ENCODE assay signal across 19 cellular contexts in genomic region chr20:45090481-45090880, GRCh38. TPM values are rescaled to one million over a fixed set of nuclear protein-coding genes. Genes with fewer than 3 reads are reported as not detected.
DNase-seq lines count a peak whose midpoint lies in the region; ATAC-seq lines count a peak whose summit lies in the region.
"Had no signal": no experiment of that assay in that cellular context is flagged by ENCODE, and none has a peak within 500 bp of the region (broad histone marks: within the 10 kb centered on the region; RNA-seq: fewer than 3 reads in every experiment).

No MANE protein-coding gene starts in this region.

- no peak overlapping the region for H3K14ac ChIP-seq in mesenchymal stem cell (ENCODE audit: low read length in 2 of 2)

- no peak overlapping the region for H3K4ac ChIP-seq in mesenchymal stem cell (ENCODE audit: low read depth in 1 of 2, low read length in 2 of 2)

- no peak overlapping the region for H3K18ac ChIP-seq in mesenchymal stem cell (ENCODE audit: low read depth in 1 of 2, low read length in 2 of 2)

- no peak overlapping the region for H4K8ac ChIP-seq in mesenchymal stem cell (ENCODE audit: low read length)

- 79% methylated on average over 3 of the region's 3 CpGs for WGBS in mesenchymal stem cell

- ATAC-seq in activated T-cell treated with anti-CD3 and anti-CD28 coated beads, Interleukin-2, amount 50 U/mL, for 72 hours (replicated peaks in 1 of 2): no peak
- ATAC-seq in activated T-cell treated with anti-CD3 and anti-CD28 coated beads, Interleukin-2, amount 50 U/mL, for 4 hours: no peak
- ATAC-seq in GM19351 (IDR thresholded peaks at IDR 0.05; ENCODE audit: unreplicated experiment) (no peak), HG03175 (IDR thresholded peaks at IDR 0.05; ENCODE audit: unreplicated experiment) (no peak)
- ATAC-seq: GM12878 had no signal

- H3K9me3 Mint-ChIP-seq in activated T-cell treated with anti-CD3 and anti-CD28 coated beads, Interleukin-2, amount 50 U/mL, for 72 hours: no peaks in the 10 kb centered on the region
- H3K9me3 Mint-ChIP-seq in activated T-cell treated with anti-CD3 and anti-CD28 coated beads, Interleukin-2, amount 50 U/mL, for 4 hours: no peaks in the 10 kb centered on the region

- H3K9me3 ChIP-seq in adipocyte (ENCODE audit: control insufficient read depth, low read length): no peaks in the 10 kb centered on the region
- no peaks in the 10 kb centered on the region for H3K9me3 ChIP-seq in mesenchymal stem cell (ENCODE audit: control insufficient read depth, low read length)
- H3K9me3 ChIP-seq: Caco-2, HAP-1 had no signal

- no peak overlapping the region for H3K4me2 ChIP-seq in mesenchymal stem cell (ENCODE audit: low read length, poor library complexity, severe bottlenecking)

- H2BK120ac ChIP-seq in mesenchymal stem cell (ENCODE audit: low read depth, low read length): no peak overlapping the region

- DNase-seq in activated T-cell treated with anti-CD3 and anti-CD28 coated beads, Interleukin-2, amount 50 U/mL, for 72 hours: no peak
- DNase-seq in activated T-cell treated with anti-CD3 and anti-CD28 coated beads, Interleukin-2, amount 50 U/mL, for 4 hours: no peak
- peak; percentile 23 for DNase-seq in adipocyte (ENCODE audit: low read depth)
- no peak for DNase-seq in mesenchymal stem cell
- DNase-seq in NCI-H524 (lab: John Stamatoyannopoulos, UW): no peak
- DNase-seq in SK-N-DZ (ENCODE audit: low spot score): no peak
- DNase-seq: 8988T, Caco-2, NCI-H1436, NCI-H2029 treated with DMSO at 0.1 percent for 48 hours, NCI-H524 treated with DMSO at 0.1 percent for 48 hours, RPMI8226 had no signal

- H3K27me3 Mint-ChIP-seq in activated T-cell treated with anti-CD3 and anti-CD28 coated beads, Interleukin-2, amount 50 U/mL, for 72 hours (ENCODE audit: low read depth): no peaks in the 10 kb centered on the region
- no peaks in the 10 kb centered on the region for H3K27me3 Mint-ChIP-seq in activated T-cell treated with anti-CD3 and anti-CD28 coated beads, Interleukin-2, amount 50 U/mL, for 4 hours (ENCODE audit: low read depth)

- no peaks in the 10 kb centered on the region for H3K79me1 ChIP-seq in mesenchymal stem cell (replicated peaks; ENCODE audit: low read length, poor library complexity, severe bottlenecking)

- no peaks in the 10 kb centered on the region for H3K27me3 ChIP-seq in adipocyte (replicated peaks; ENCODE audit: control insufficient read depth, insufficient read depth, low read length)
- no peaks in the 10 kb centered on the region for H3K27me3 ChIP-seq in mesenchymal stem cell (ENCODE audit: control insufficient read depth in 1 of 2, insufficient read depth in 1 of 2, low read length in 2 of 2)

- no peaks in the 10 kb centered on the region for H3K36me3 ChIP-seq in adipocyte (ENCODE audit: control insufficient read depth, insufficient read depth, low read length, severe bottlenecking)
- H3K36me3 ChIP-seq in mesenchymal stem cell (ENCODE audit: control insufficient read depth in 1 of 2, insufficient read depth in 2 of 2, low read depth in 1 of 2, low read length in 2 of 2): no peaks in the 10 kb centered on the region
- H3K36me3 ChIP-seq: HAP-1 had no signal

- H3K36me3 Mint-ChIP-seq in activated T-cell treated with anti-CD3 and anti-CD28 coated beads, Interleukin-2, amount 50 U/mL, for 72 hours (ENCODE audit: insufficient read depth in 2 of 2): peaks cover 5 to 17% of the 10 kb centered on the region in 2 donors
- peaks cover 25% of the 10 kb centered on the region for H3K36me3 Mint-ChIP-seq in activated T-cell treated with anti-CD3 and anti-CD28 coated beads, Interleukin-2, amount 50 U/mL, for 4 hours (ENCODE audit: insufficient read depth)

- H3K27ac ChIP-seq in mesenchymal stem cell (ENCODE audit: low read length, poor library complexity, severe bottlenecking): peak overlapping the region; percentile 12

- H3K23ac ChIP-seq in mesenchymal stem cell (ENCODE audit: low read length in 2 of 2): no peak overlapping the region

- no peak overlapping the region for H2BK12ac ChIP-seq in mesenchymal stem cell (ENCODE audit: low read length in 2 of 2)

- H3K4me3 ChIP-seq in adipocyte (ENCODE audit: low read length) (no peak overlapping the region), mesenchymal stem cell (ENCODE audit: insufficient read depth in 1 of 2, low read depth in 1 of 2, low read length in 2 of 2) (no peak overlapping the region)
- H3K4me3 ChIP-seq: GM12878, HAP-1 had no signal

- H3K27ac Mint-ChIP-seq in activated T-cell treated with anti-CD3 and anti-CD28 coated beads, Interleukin-2, amount 50 U/mL, for 72 hours: peak overlapping the region; percentile 19
- H3K27ac Mint-ChIP-seq: CD14-positive monocyte had no signal

- H2AFZ ChIP-seq in mesenchymal stem cell (ENCODE audit: low read depth, low read length): no peak overlapping the region

- H3K4me1 ChIP-seq in adipocyte (ENCODE audit: control insufficient read depth, insufficient read depth, low read length) (peaks cover 11% of the 10 kb centered on the region), mesenchymal stem cell (ENCODE audit: control insufficient read depth, insufficient read depth, low read depth, low read length) (no peaks in the 10 kb centered on the region)
- H3K4me1 ChIP-seq: Caco-2, HAP-1 had no signal

- no peak overlapping the region for H2AK5ac ChIP-seq in mesenchymal stem cell (ENCODE audit: low read length, severe bottlenecking)

- H3K4me3 Mint-ChIP-seq in activated T-cell treated with anti-CD3 and anti-CD28 coated beads, Interleukin-2, amount 50 U/mL, for 72 hours: no peak overlapping the region
- H3K4me3 Mint-ChIP-seq in activated T-cell treated with anti-CD3 and anti-CD28 coated beads, Interleukin-2, amount 50 U/mL, for 4 hours: no peak overlapping the region
- H3K4me3 Mint-ChIP-seq: CD14-positive monocyte had no signal

- no peak overlapping the region for H4K91ac ChIP-seq in mesenchymal stem cell (ENCODE audit: low read length)

- H2BK5ac ChIP-seq in mesenchymal stem cell (ENCODE audit: low read depth, low read length, poor library complexity, severe bottlenecking): no peak overlapping the region

- H3K9ac ChIP-seq in adipocyte (ENCODE audit: low read length) (no peak overlapping the region), mesenchymal stem cell (ENCODE audit: low read length) (no peak overlapping the region)

- peaks cover under 1% of the 10 kb centered on the region for H3K4me1 Mint-ChIP-seq in activated T-cell treated with anti-CD3 and anti-CD28 coated beads, Interleukin-2, amount 50 U/mL, for 72 hours (ENCODE audit: low read depth)
- peaks cover 3% of the 10 kb centered on the region for H3K4me1 Mint-ChIP-seq in activated T-cell treated with anti-CD3 and anti-CD28 coated beads, Interleukin-2, amount 50 U/mL, for 4 hours (ENCODE audit: low read depth)

- no peak overlapping the region for H2BK15ac ChIP-seq in mesenchymal stem cell (ENCODE audit: low read depth, poor library complexity, severe bottlenecking)

RNA-seq across cellular contexts. Expression of gene KCNS1, which starts 10.4 kb away (rescaled TPM):
- total RNA-seq in activated T-cell treated with anti-CD3 and anti-CD28 coated beads, Interleukin-2, amount 50 U/mL, for 72 hours: under 1 TPM; 0.23 to 0.58 TPM
- under 1 TPM; 0.13 to 0.37 (median 0.16) TPM for total RNA-seq in activated T-cell treated with anti-CD3 and anti-CD28 coated beads, Interleukin-2, amount 50 U/mL, for 4 hours
- 0.03 TPM for polyA plus RNA-seq in mesenchymal stem cell (2013, experiment 1 of 2)
- polyA plus RNA-seq in mesenchymal stem cell (2013, experiment 2 of 2): 0.01 TPM
- polyA plus RNA-seq in SK-N-DZ (2014; cell fraction: cytosol; rRNA removed): 0.05 TPM in 1 of 2 replicates, not detected in the other
- polyA plus RNA-seq in SK-N-DZ (2014; cell fraction: nucleus; rRNA removed): 0.04 TPM in 1 of 2 replicates, not detected in the other
- total RNA-seq: GM12878, HT1080, OCI-LY7 had no signal
- polyA plus RNA-seq: GM12878 had no signal

RNA-seq across cellular contexts. Expression of gene WFDC5, which starts 24.5 kb away (rescaled TPM):
- total RNA-seq in activated T-cell treated with anti-CD3 and anti-CD28 coated beads, Interleukin-2, amount 50 U/mL, for 72 hours: 1 to 10 TPM in 1 of 2 donors, not detected in 1; 1.4 TPM
- total RNA-seq in activated T-cell treated with anti-CD3 and anti-CD28 coated beads, Interleukin-2, amount 50 U/mL, for 4 hours: not detected
- polyA plus RNA-seq in mesenchymal stem cell (2013, experiment 1 of 2): not detected
- polyA plus RNA-seq in mesenchymal stem cell (2013, experiment 2 of 2): not detected
- not detected in 2 replicates for polyA plus RNA-seq in SK-N-DZ (2014; cell fraction: cytosol; rRNA removed)
- polyA plus RNA-seq in SK-N-DZ (2014; cell fraction: nucleus; rRNA removed): not detected in 2 replicates
- total RNA-seq: Caco-2, GM12878, HT1080, OCI-LY7 had no signal
- polyA plus RNA-seq: CD14-positive monocyte had no signal

RNA-seq across cellular contexts. Expression of gene WFDC12, which starts 33.8 kb away (rescaled TPM):
- not detected for total RNA-seq in activated T-cell treated with anti-CD3 and anti-CD28 coated beads, Interleukin-2, amount 50 U/mL, for 72 hours
- total RNA-seq in activated T-cell treated with anti-CD3 and anti-CD28 coated beads, Interleukin-2, amount 50 U/mL, for 4 hours: not detected
- polyA plus RNA-seq in mesenchymal stem cell (2013, experiment 1 of 2): not detected
- polyA plus RNA-seq in mesenchymal stem cell (2013, experiment 2 of 2): not detected
- not detected in 2 replicates for polyA plus RNA-seq in SK-N-DZ (2014; cell fraction: cytosol; rRNA removed)
- not detected in 2 replicates for polyA plus RNA-seq in SK-N-DZ (2014; cell fraction: nucleus; rRNA removed)
- total RNA-seq: Caco-2, GM12878, HT1080, OCI-LY7 had no signal
- polyA plus RNA-seq: CD14-positive monocyte, GM12878 had no signal
